Comparison of ENCODE assay signal across 8 cellular contexts in genomic region chr6:156808287-156808686, GRCh38. TPM values are rescaled to one million over a fixed set of nuclear protein-coding genes. Genes with fewer than 3 reads are reported as not detected.
DNase-seq lines count a peak whose midpoint lies in the region; ATAC-seq and TF ChIP-seq lines count a peak whose summit lies in the region.

No MANE protein-coding gene starts in this region.

- no peak for ATAC-seq in GM19035 (IDR thresholded peaks at IDR 0.05; ENCODE audit: unreplicated experiment)

- DNase-seq in NCI-H82 (lab: John Stamatoyannopoulos, UW) (peak; percentile 29), NCI-H82 treated with DMSO at 0.1 percent for 48 hours (lab: John Stamatoyannopoulos, UW; ENCODE audit: unreplicated experiment) (no peak), NCI-H345 (lab: John Stamatoyannopoulos, UW) (peak; percentile 73), foreskin fibroblast (peak; percentile 9 to 35), AML-193 (lab: John Stamatoyannopoulos, UW) (no peak), ascending aorta (ENCODE audit: low spot score in 2 of 2) (no peak)

- intact Hi-C loops in ascending aorta (cut with DNase I) = no loop called here

- H3K4me3 ChIP-seq in foreskin fibroblast (ENCODE audit: low read depth in 1 of 2, low read length in 2 of 2) (no peak overlapping the region), subcutaneous abdominal adipose tissue (ENCODE audit: low read depth in 1 of 5, low read length in 5 of 5) (no peak overlapping the region), ascending aorta (no peak overlapping the region)

- no peak for TF ChIP-seq CTCF in foreskin fibroblast (IDR thresholded peaks at IDR 0.05; ENCODE audit: low read depth, low read length)
- no peak for TF ChIP-seq CTCF in ascending aorta (IDR thresholded peaks at IDR 0.05)

- H3K9me3 ChIP-seq in subcutaneous abdominal adipose tissue (ENCODE audit: control insufficient read depth in 5 of 5, low read length in 5 of 5) (peaks cover 0 to 3% (median 0%) of the 10 kb centered on the region in 5 donors), ascending aorta (no peaks in the 10 kb centered on the region)

- H3K4me1 ChIP-seq in subcutaneous abdominal adipose tissue (ENCODE audit: control insufficient read depth in 5 of 5, insufficient read depth in 5 of 5, low read length in 5 of 5) (peaks cover 2 to 30% (median 24%) of the 10 kb centered on the region in 5 donors), ascending aorta (peaks cover 0 to 19% of the 10 kb centered on the region in 2 donors)

- H3K27ac ChIP-seq in subcutaneous abdominal adipose tissue (ENCODE audit: low read depth, low read length) = peak overlapping the region; percentile 3
- no peak overlapping the region for H3K27ac ChIP-seq in ascending aorta

- no peaks in the 10 kb centered on the region for H3K27me3 ChIP-seq in subcutaneous abdominal adipose tissue (ENCODE audit: control insufficient read depth in 5 of 5, insufficient read depth in 4 of 5, low read length in 5 of 5)
- no peaks in the 10 kb centered on the region for H3K27me3 ChIP-seq in ascending aorta

- H3K36me3 ChIP-seq in subcutaneous abdominal adipose tissue (ENCODE audit: control insufficient read depth in 5 of 5, insufficient read depth in 5 of 5, low read length in 5 of 5) (no peaks in the 10 kb centered on the region), ascending aorta (no peaks in the 10 kb centered on the region)

- H3K9ac ChIP-seq in subcutaneous abdominal adipose tissue (ENCODE audit: low read length in 5 of 5) = no peak overlapping the region

RNA-seq across cellular contexts. Expression of gene ARID1B, which starts 31.1 kb away (rescaled TPM):
- total RNA-seq in ascending aorta = 97.9 TPM

Comparison
In these comparisons a context has a peak if more than half of its experiments do, and no peak if none do; other contexts are left out.
1. DNase-seq: peak in NCI-H82 (single experiment), NCI-H345 (single experiment) and foreskin fibroblast (2 of 2); none in NCI-H82 treated with DMSO at 0.1 percent for 48 hours (single experiment), AML-193 (0 of 2) and ascending aorta (0 of 2).